Comparison of ENCODE assay signal across 8 cellular contexts in genomic region chr16:88706965-88707871, GRCh38. TPM values are rescaled to one million over a fixed set of nuclear protein-coding genes. Genes with fewer than 3 reads are reported as not detected.
DNase-seq lines count a peak whose midpoint lies in the region; TF ChIP-seq lines count a peak whose summit lies in the region.

No MANE protein-coding gene starts in this region.

- H3K27me3 Mint-ChIP-seq in endothelial cell (ENCODE audit: unreplicated experiment) = peaks cover 28% of the 10 kb centered on the region

- H3K4me1 Mint-ChIP-seq in endothelial cell (ENCODE audit: unreplicated experiment) = peaks cover 37% of the 10 kb centered on the region

- H2AFZ ChIP-seq in osteoblast (ENCODE audit: low read length) = peak overlapping the region; percentile 67

- peak overlapping the region; percentile 90 for H3K4me3 Mint-ChIP-seq in endothelial cell (ENCODE audit: unreplicated experiment)

- DNase-seq in NCI-H82 treated with DMSO at 0.1 percent for 48 hours (lab: John Stamatoyannopoulos, UW; ENCODE audit: unreplicated experiment) = peak; percentile 33
- no peak for DNase-seq in endothelial cell (ENCODE audit: low spot score)
- peak; percentile 91 for DNase-seq in osteoblast (ENCODE audit: insufficient read length, low spot score, missing footprints)
- DNase-seq in HPDE6-E6E7 (ENCODE audit: extremely low spot score) = no peak
- DNase-seq in globus pallidus (ENCODE audit: low spot score) = no peak
- no peak for DNase-seq in NCI-H2081 treated with DMSO at 0.1 percent for 48 hours (lab: John Stamatoyannopoulos, UW)
- no peak for DNase-seq in epidermal melanocyte (ENCODE audit: insufficient read length, low spot score)

- H3K9me3 Mint-ChIP-seq in endothelial cell (ENCODE audit: unreplicated experiment) = no peaks in the 10 kb centered on the region

- H3K9me3 ChIP-seq in DOHH2 (ENCODE audit: control insufficient read depth, insufficient read depth, low read length) (no peaks in the 10 kb centered on the region), osteoblast (ENCODE audit: low read depth, low read length) (no peaks in the 10 kb centered on the region)

- peaks cover 51% of the 10 kb centered on the region for H3K4me1 ChIP-seq in DOHH2 (ENCODE audit: control insufficient read depth, low read length)
- peaks cover 17% of the 10 kb centered on the region for H3K4me1 ChIP-seq in osteoblast (ENCODE audit: insufficient read depth, low read length)

- peaks cover 13% of the 10 kb centered on the region for H3F3A ChIP-seq in DOHH2 (ENCODE audit: control insufficient read depth, insufficient read depth)

- no peaks in the 10 kb centered on the region for H3K9me2 ChIP-seq in DOHH2 (replicated peaks; ENCODE audit: control insufficient read depth, low read length)

- peaks cover 12% of the 10 kb centered on the region; the same call in 1 of the 2 replicates for H4K20me1 ChIP-seq in DOHH2 (ENCODE audit: control insufficient read depth, insufficient read depth, low read depth, low read length)
- peaks cover 19% of the 10 kb centered on the region for H4K20me1 ChIP-seq in osteoblast (ENCODE audit: insufficient read depth, low read length)

- H3K36me3 ChIP-seq in DOHH2 (ENCODE audit: control insufficient read depth, low read length) = peaks cover 25% of the 10 kb centered on the region
- H3K36me3 ChIP-seq in osteoblast (ENCODE audit: insufficient read depth, low read length) = peaks cover 6% of the 10 kb centered on the region

- peak overlapping the region; percentile 54 for H3K27ac Mint-ChIP-seq in endothelial cell (ENCODE audit: unreplicated experiment)

- H3K27me3 ChIP-seq in DOHH2 (ENCODE audit: control insufficient read depth, low read length) (no peaks in the 10 kb centered on the region), osteoblast (ENCODE audit: insufficient read depth, low read length) (no peaks in the 10 kb centered on the region)

- H3K79me2 ChIP-seq in DOHH2 (ENCODE audit: control insufficient read depth, low read length) (peaks cover 84% of the 10 kb centered on the region), osteoblast (ENCODE audit: insufficient read depth, low read length) (peaks cover 86% of the 10 kb centered on the region)

- TF ChIP-seq CTCF in DOHH2 (IDR thresholded peaks at IDR 0.05; ENCODE audit: low read depth, low read length, poor library complexity, severe bottlenecking) (no peak), endothelial cell (IDR thresholded peaks at IDR 0.05; ENCODE audit: unreplicated experiment) (no peak), osteoblast (IDR thresholded peaks at IDR 0.05; ENCODE audit: extremely low read depth, low read depth, low read length) (no peak)

- H3K4me2 ChIP-seq in DOHH2 (ENCODE audit: low read length) (peak overlapping the region; percentile 83), osteoblast (ENCODE audit: insufficient read depth, low read length) (peak overlapping the region; percentile 96)

- H3K4me3 ChIP-seq in DOHH2 (ENCODE audit: low read length) (peak overlapping the region; percentile 81), osteoblast (ENCODE audit: insufficient read depth, low read length) (peak overlapping the region; percentile 97)

- peaks cover 21% of the 10 kb centered on the region for H3K36me3 Mint-ChIP-seq in endothelial cell (ENCODE audit: low read depth, unreplicated experiment)

- H3K27ac ChIP-seq in DOHH2 (ENCODE audit: low read depth, low read length) = no peak overlapping the region
- peak overlapping the region; percentile 73 for H3K27ac ChIP-seq in osteoblast (ENCODE audit: low read depth, low read length)

RNA-seq across cellular contexts. Expression of gene CTU2, which starts 0.9 kb away (rescaled TPM):
- 20.8 TPM for total RNA-seq in endothelial cell (ENCODE audit: unreplicated experiment)
- total RNA-seq in osteoblast = 14.8 and 15.6 TPM in 2 replicates

RNA-seq across cellular contexts. Expression of gene RNF166, which starts 1.0 kb away (rescaled TPM):
- total RNA-seq in endothelial cell (ENCODE audit: unreplicated experiment) = 74.2 TPM
- total RNA-seq in osteoblast = 14.5 and 18.0 TPM in 2 replicates

RNA-seq across cellular contexts. Expression of gene SNAI3, which starts 20.9 kb away (rescaled TPM):
- 2.6 TPM for total RNA-seq in endothelial cell (ENCODE audit: unreplicated experiment)
- not detected in 2 replicates for total RNA-seq in osteoblast

RNA-seq across cellular contexts. Expression of gene MVD, which starts 44.3 kb away (rescaled TPM):
- 123 TPM for total RNA-seq in endothelial cell (ENCODE audit: unreplicated experiment)
- total RNA-seq in osteoblast = 67.3 and 73.1 TPM in 2 replicates

RNA-seq across cellular contexts. Expression of gene CYBA, which starts 56.4 kb away (rescaled TPM):
- total RNA-seq in endothelial cell (ENCODE audit: unreplicated experiment) = 140 TPM
- total RNA-seq in osteoblast = 144 and 250 TPM in 2 replicates

Comparison
In these comparisons a context has a peak if more than half of its experiments do, and no peak if none do; other contexts are left out.
1. DNase-seq: peak in NCI-H82 treated with DMSO at 0.1 percent for 48 hours (single experiment) and osteoblast (single experiment); none in endothelial cell (single experiment), HPDE6-E6E7 (single experiment), globus pallidus (single experiment), NCI-H2081 treated with DMSO at 0.1 percent for 48 hours (single experiment) and epidermal melanocyte (single experiment).